8 cellular contexts compared by ENCODE assay signal in the genomic region with DNA sequence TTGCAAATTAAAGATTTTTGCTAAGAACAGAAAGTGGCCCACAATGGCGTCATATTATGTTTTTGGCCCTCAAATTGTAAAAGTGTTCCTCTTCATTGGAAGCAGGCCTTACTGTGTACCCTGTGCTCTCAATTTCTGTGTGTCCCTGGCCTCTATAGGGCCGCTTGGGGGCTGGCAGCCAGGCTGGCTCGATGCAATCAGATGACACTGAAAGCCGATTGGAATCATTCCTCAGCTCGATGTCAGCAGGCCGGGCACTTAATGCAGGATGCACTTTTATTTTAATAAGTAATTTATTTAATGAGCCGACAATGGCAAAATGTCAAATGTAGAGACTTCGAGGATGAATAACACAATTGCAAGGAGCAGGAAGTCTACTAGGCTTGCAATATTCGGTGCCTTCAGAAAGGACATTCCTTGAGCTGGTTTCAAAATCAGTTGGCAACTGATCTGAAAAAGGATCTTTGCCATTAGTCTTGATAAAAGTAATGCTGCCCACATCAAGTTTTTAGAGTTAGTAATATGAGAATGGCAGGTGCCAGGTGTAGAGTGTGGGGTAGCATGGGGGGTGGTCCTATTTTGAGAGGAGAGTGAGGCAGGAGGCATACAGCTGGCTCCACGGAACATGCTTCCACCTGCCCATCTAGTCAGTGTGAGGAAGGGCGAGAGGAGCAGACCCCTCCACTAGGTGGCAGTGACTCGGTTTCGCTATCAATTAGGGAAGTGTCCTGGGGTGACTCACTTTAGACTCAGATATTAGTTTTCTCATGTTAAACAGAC.
DNase-seq lines count a peak whose midpoint lies in the region; ATAC-seq and TF ChIP-seq lines count a peak whose summit lies in the region.

No MANE protein-coding gene starts in this region.

- intact Hi-C loops in dorsolateral prefrontal cortex (cut with DNase I): no loop called here

- no peak overlapping the region for H2AK5ac ChIP-seq in mesendoderm (ENCODE audit: low read length)

- H3K23ac ChIP-seq in mesendoderm (ENCODE audit: low read length): no peak overlapping the region

- no peak for TF ChIP-seq POLR2A in upper lobe of left lung (IDR thresholded peaks at IDR 0.05)

- no peak for TF ChIP-seq EP300 in upper lobe of left lung (IDR thresholded peaks at IDR 0.05)

- DNase-seq in AG08396 (ENCODE audit: low spot score): peak; percentile 69
- DNase-seq in NCI-H2107 (lab: John Stamatoyannopoulos, UW): peak; percentile 8
- peak; percentile 4 to 20 (median 9) for DNase-seq in activated CD4-positive, CD25-positive, alpha-beta regulatory T cell (lab: John Stamatoyannopoulos, UW)
- DNase-seq in dorsolateral prefrontal cortex: no peak
- peak; percentile 81 for DNase-seq in mesendoderm
- peak; percentile 21 to 76 for DNase-seq in upper lobe of left lung

- no peak overlapping the region for H3K18ac ChIP-seq in mesendoderm (ENCODE audit: low read length)

- no peak overlapping the region for H4K5ac ChIP-seq in mesendoderm (ENCODE audit: low read length)

- TF ChIP-seq CTCF in dorsolateral prefrontal cortex (IDR thresholded peaks at IDR 0.05 in 54 of 56, conservative IDR thresholded peaks at IDR 0.05 in 2 of 56; ENCODE audit: low read depth in 1 of 56, partially characterized antibody in 56 of 56) (peak in 42 of 56 donors; percentile 9 to 48 (median 29)), upper lobe of left lung (IDR thresholded peaks at IDR 0.05) (peak; percentile 39 to 60 (median 52))

- H3K27me3 ChIP-seq in dorsolateral prefrontal cortex (peaks cover 0 to 4% (median 0%) of the 10 kb centered on the region in 45 donors), mesendoderm (ENCODE audit: insufficient read depth, low read length, poor library complexity) (no peaks in the 10 kb centered on the region), upper lobe of left lung (no peaks in the 10 kb centered on the region)

- H3K9me3 ChIP-seq in upper lobe of left lung: no peaks in the 10 kb centered on the region

- H3K9ac ChIP-seq in mesendoderm (ENCODE audit: low read length): no peak overlapping the region

- H4K8ac ChIP-seq in mesendoderm (ENCODE audit: low read depth, low read length): no peak overlapping the region

- H2BK5ac ChIP-seq in mesendoderm (ENCODE audit: low read length): no peak overlapping the region

- no peak overlapping the region for H3K4me2 ChIP-seq in mesendoderm (ENCODE audit: low read length)

- no CpG with 5 or more reads among the region's 13 CpGs for WGBS in mesendoderm (ENCODE audit: extremely low coverage, insufficient coverage, low lambda C conversion rate)
- WGBS in upper lobe of left lung, 2 donors: 48 to 56% methylated on average over 13 of the region's 13 CpGs

- ATAC-seq in GM18520 (IDR thresholded peaks at IDR 0.05; ENCODE audit: unreplicated experiment) (peak; percentile 100), HG02943 (IDR thresholded peaks at IDR 0.05; ENCODE audit: low read depth, unreplicated experiment) (peak; percentile 100), upper lobe of left lung (ENCODE audit: low FRiP score in 2 of 2) (peak; percentile 86 to 92)

- H3K27ac ChIP-seq in dorsolateral prefrontal cortex (no peak overlapping the region), mesendoderm (ENCODE audit: low read depth, low read length) (no peak overlapping the region), upper lobe of left lung (no peak overlapping the region)

- H3K4me1 ChIP-seq in mesendoderm (ENCODE audit: control insufficient read depth, low read depth, low read length) (no peaks in the 10 kb centered on the region), upper lobe of left lung (peaks cover 0 to 9% (median 5%) of the 10 kb centered on the region in 4 donors)

- H3K79me1 ChIP-seq in mesendoderm (ENCODE audit: low read length): no peaks in the 10 kb centered on the region

- no peak overlapping the region for H3K56ac ChIP-seq in mesendoderm (ENCODE audit: low read length)

- no peaks in the 10 kb centered on the region for H3K79me2 ChIP-seq in mesendoderm (ENCODE audit: control insufficient read depth, insufficient read depth, low read length)

- no peak overlapping the region for H2BK15ac ChIP-seq in mesendoderm (replicated peaks; ENCODE audit: low read depth)

- no peak overlapping the region for H2BK120ac ChIP-seq in mesendoderm (ENCODE audit: low read depth, low read length)

- no peak overlapping the region for H3K4ac ChIP-seq in mesendoderm (ENCODE audit: low read depth, low read length)

- H3K36me3 ChIP-seq in mesendoderm (ENCODE audit: control insufficient read depth, insufficient read depth, low read length) (no peaks in the 10 kb centered on the region), upper lobe of left lung (no peaks in the 10 kb centered on the region)

- no peak overlapping the region for H3K4me3 ChIP-seq in dorsolateral prefrontal cortex
- H3K4me3 ChIP-seq in mesendoderm (ENCODE audit: low read length): no peak overlapping the region
- peak overlapping the region in 3 of 4 donors; percentile 8 to 16 (median 16) for H3K4me3 ChIP-seq in upper lobe of left lung

Comparison
In these comparisons a context has a peak if more than half of its experiments do, and no peak if none do; other contexts are left out.
1. DNase-seq: peak in AG08396 (single experiment), NCI-H2107 (single experiment), activated CD4-positive, CD25-positive, alpha-beta regulatory T cell (4 of 4), mesendoderm (single experiment) and upper lobe of left lung (2 of 2); none in dorsolateral prefrontal cortex (0 of 10).
2. H3K4me3 ChIP-seq: peak in upper lobe of left lung (3 of 4); none in dorsolateral prefrontal cortex (0 of 59) and mesendoderm (single experiment).
3. Peak in every context shown above with its lines, with median percentiles within 50 percentile points of each other: ATAC-seq.